In the genomic region with DNA sequence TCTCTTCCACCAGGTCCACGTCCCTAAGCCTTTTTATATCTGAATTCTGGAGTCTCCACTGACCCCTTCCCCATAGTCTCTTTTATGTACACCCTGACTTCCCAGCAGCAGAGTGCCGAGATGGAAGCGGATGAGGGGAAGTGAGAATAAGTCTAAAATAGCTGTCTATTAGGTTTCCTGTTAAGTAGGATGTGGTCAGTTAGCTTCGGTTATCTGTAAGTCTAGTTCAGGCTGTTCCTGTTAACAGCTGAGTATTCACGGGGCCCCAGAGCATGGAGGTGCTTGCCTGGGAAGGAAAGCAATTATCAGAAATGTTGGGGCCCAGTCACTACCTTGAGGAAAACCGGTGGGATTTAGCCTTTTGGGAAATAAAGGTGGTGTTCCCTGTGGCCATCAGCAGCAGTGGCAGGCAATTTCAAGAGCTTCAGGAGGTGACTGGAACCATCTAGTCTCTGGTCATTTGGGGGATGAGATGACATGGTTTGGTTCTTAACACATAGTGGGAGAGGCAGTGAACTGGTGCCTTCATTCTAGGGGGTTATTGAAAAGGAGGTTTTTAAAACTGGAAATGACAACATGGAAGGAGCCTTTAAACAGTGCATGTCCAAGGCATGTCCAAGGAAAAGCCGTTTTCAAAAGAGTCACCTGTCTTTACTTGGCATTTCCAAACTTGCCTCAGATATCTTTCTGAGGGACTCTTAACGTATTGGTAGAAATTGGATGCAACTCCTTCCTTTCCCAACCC, we compare ENCODE assay signal across 8 cellular contexts. TPM values are rescaled to one million over a fixed set of nuclear protein-coding genes. Genes with fewer than 3 reads are reported as not detected.
DNase-seq lines count a peak whose midpoint lies in the region; ATAC-seq and TF ChIP-seq lines count a peak whose summit lies in the region.

No MANE protein-coding gene starts in this region.

- H3K27ac ChIP-seq in thymus (ENCODE audit: low read depth) = peak overlapping the region; percentile 68
- H3K27ac ChIP-seq in gastrocnemius medialis = no peak overlapping the region

- H3K4me1 ChIP-seq in thymus (ENCODE audit: control insufficient read depth, insufficient read depth, low read length) (peaks cover 53% of the 10 kb centered on the region), gastrocnemius medialis (peaks cover 0 to 3% of the 10 kb centered on the region in 2 donors)

- DNase-seq in NOMO-1 treated with DMSO at 0.1 percent for 48 hours (lab: John Stamatoyannopoulos, UW; ENCODE audit: unreplicated experiment) (peak; percentile 96), choroid plexus epithelial cell (ENCODE audit: low read depth) (peak; percentile 53), DMS153 (lab: John Stamatoyannopoulos, UW) (no peak), gastrocnemius medialis (no peak), NCI-H345 treated with DMSO at 0.1 percent for 48 hours (lab: John Stamatoyannopoulos, UW; ENCODE audit: unreplicated experiment) (no peak)

- intact Hi-C loops in gastrocnemius medialis (cut with DNase I; ENCODE audit: low total_unique reads) = no loop called here

- H3K4me3 ChIP-seq in choroid plexus epithelial cell (ENCODE audit: low read depth, low read length) (no peak overlapping the region), thymus (ENCODE audit: low read length) (peak overlapping the region; percentile 26), gastrocnemius medialis (no peak overlapping the region)

- H3K36me3 ChIP-seq in thymus (ENCODE audit: control insufficient read depth, insufficient read depth) = peaks cover 4% of the 10 kb centered on the region
- no peaks in the 10 kb centered on the region for H3K36me3 ChIP-seq in gastrocnemius medialis

- WGBS in thymus = 26% methylated on average over 8 of the region's 8 CpGs

- H3K27me3 ChIP-seq in thymus (ENCODE audit: control insufficient read depth, insufficient read depth) (no peaks in the 10 kb centered on the region), gastrocnemius medialis (no peaks in the 10 kb centered on the region)

- TF ChIP-seq CTCF in choroid plexus epithelial cell (conservative IDR thresholded peaks at IDR 0.05; ENCODE audit: low read depth, low read length) (no peak), gastrocnemius medialis (IDR thresholded peaks at IDR 0.05 in 4 of 5, conservative IDR thresholded peaks at IDR 0.05 in 1 of 5) (no peak)

- no peaks in the 10 kb centered on the region for H3K9me3 ChIP-seq in thymus (ENCODE audit: control insufficient read depth)
- H3K9me3 ChIP-seq in gastrocnemius medialis = no peaks in the 10 kb centered on the region

- ATAC-seq in GM18870 (IDR thresholded peaks at IDR 0.05; ENCODE audit: unreplicated experiment) (peak; percentile 84), HG02763 (IDR thresholded peaks at IDR 0.05; ENCODE audit: unreplicated experiment) (peak; percentile 88), gastrocnemius medialis (no peak)

- in situ Hi-C loops in gastrocnemius medialis (cut with MboI; ENCODE audit: low sequenced_read_pairs in 4 of 4) = no loop called here

- TF ChIP-seq POLR2A in gastrocnemius medialis (IDR thresholded peaks at IDR 0.05) = no peak

RNA-seq across cellular contexts. Expression of a gene that starts 21.8 kb away (rescaled TPM):
- 6.7 TPM for polyA plus RNA-seq in thymus
- total RNA-seq in gastrocnemius medialis = 1 to 10 TPM in 3 of 4 donors, under 1 TPM in 1; 0.17 to 2.1 (median 1.4) TPM

Comparison
In these comparisons a context has a peak if more than half of its experiments do, and no peak if none do; other contexts are left out.
1. ATAC-seq: peak in GM18870 (single experiment) and HG02763 (single experiment); none in gastrocnemius medialis (0 of 2).
2. DNase-seq: peak in NOMO-1 treated with DMSO at 0.1 percent for 48 hours (single experiment) and choroid plexus epithelial cell (single experiment); none in DMS153 (single experiment), gastrocnemius medialis (0 of 2) and NCI-H345 treated with DMSO at 0.1 percent for 48 hours (single experiment).